In genomic region chr6:45504947-45505346, GRCh38 we compare ENCODE assay signal across 11 cellular contexts.
DNase-seq lines count a peak whose midpoint lies in the region; ATAC-seq, FAIRE-seq and TF ChIP-seq lines count a peak whose summit lies in the region.
"Had no signal": no experiment of that assay in that cellular context is flagged by ENCODE, and none has a peak within 500 bp of the region (broad histone marks: within the 10 kb centered on the region; RNA-seq: fewer than 3 reads in every experiment).

No MANE protein-coding gene starts in this region.

- H3K27ac ChIP-seq in brain microvascular endothelial cell, result no peak overlapping the region
- H3K27ac ChIP-seq in lower lobe of right lung, result no peak overlapping the region
- H3K27ac ChIP-seq in transverse colon, result peak overlapping the region in 2 of 4 donors; percentile 27 to 32
- H3K27ac ChIP-seq in testis, result no peak overlapping the region
- H3K27ac ChIP-seq: thoracic aorta had no signal

- TF ChIP-seq CTCF in AG09309 (IDR thresholded peaks at IDR 0.05; ENCODE audit: control insufficient read depth, insufficient read depth, low read depth, low read length, missing control alignments) (no peak), brain microvascular endothelial cell (IDR thresholded peaks at IDR 0.05; ENCODE audit: low read depth, low read length, missing control alignments) (no peak), lower lobe of right lung (IDR thresholded peaks at IDR 0.05) (no peak), transverse colon (IDR thresholded peaks at IDR 0.05) (no peak), testis (IDR thresholded peaks at IDR 0.05) (no peak)

- H3K36me3 ChIP-seq in brain microvascular endothelial cell (replicated peaks) (no peaks in the 10 kb centered on the region), lower lobe of right lung (no peaks in the 10 kb centered on the region), transverse colon (no peaks in the 10 kb centered on the region), testis (ENCODE audit: low read depth, missing control alignments) (no peaks in the 10 kb centered on the region)
- H3K36me3 ChIP-seq: thoracic aorta had no signal

- in situ Hi-C loops in brain microvascular endothelial cell (cut with HindIII; ENCODE audit: low pct_ligation_motif_present, low sequenced_read_pairs), result no loop called here
- in situ Hi-C loops in transverse colon (cut with MboI; ENCODE audit: low pct_ligation_motif_present in 1 of 4, low pct_unique_long_range_greater_than_20kb in 1 of 4, low sequenced_read_pairs in 3 of 4), result no loop called here

- H3K9me3 ChIP-seq in lower lobe of right lung, result no peaks in the 10 kb centered on the region
- H3K9me3 ChIP-seq in transverse colon, result no peaks in the 10 kb centered on the region
- H3K9me3 ChIP-seq in testis, result no peaks in the 10 kb centered on the region
- H3K9me3 ChIP-seq: thoracic aorta had no signal

- no peak for TF ChIP-seq EP300 in transverse colon (IDR thresholded peaks at IDR 0.05; ENCODE audit: low read depth)

- H3K27me3 ChIP-seq in brain microvascular endothelial cell (replicated peaks) (no peaks in the 10 kb centered on the region), lower lobe of right lung (ENCODE audit: low read depth) (no peaks in the 10 kb centered on the region), transverse colon (no peaks in the 10 kb centered on the region), testis (no peaks in the 10 kb centered on the region)

- H3K4me3 ChIP-seq in AG09309 (ENCODE audit: control insufficient read depth, low read depth, low read length), result no peak overlapping the region
- no peak overlapping the region for H3K4me3 ChIP-seq in brain microvascular endothelial cell (ENCODE audit: low read depth, low read length)
- H3K4me3 ChIP-seq in lower lobe of right lung, result no peak overlapping the region
- no peak overlapping the region for H3K4me3 ChIP-seq in transverse colon
- H3K4me3 ChIP-seq in testis, result no peak overlapping the region
- H3K4me3 ChIP-seq: PC-9, thoracic aorta had no signal

- DNase-seq in AG09309 (ENCODE audit: low read depth) (peak; percentile 38), HTR-8/SVneo (ENCODE audit: insufficient read length, low spot score) (peak; percentile 63), brain microvascular endothelial cell (peak; percentile 56), lower lobe of right lung (no peak), T1000 (lab: John Stamatoyannopoulos, UW) (no peak), transverse colon (no peak), testis (no peak)
- DNase-seq: activated naive CD8-positive, alpha-beta T cell treated with anti-CD3 and anti-CD28 coated beads, Interleukin-2, amount 10 ng/mL, durations not matched to agents 7 days and 5 days had no signal

- ATAC-seq in lower lobe of right lung (peak; percentile 34 to 65), GM21528 (IDR thresholded peaks at IDR 0.05; ENCODE audit: low FRiP score, unreplicated experiment) (no peak)

- no peaks in the 10 kb centered on the region for H3K4me1 ChIP-seq in lower lobe of right lung
- peaks cover 0 to 11% (median 0%) of the 10 kb centered on the region in 4 donors for H3K4me1 ChIP-seq in transverse colon
- no peaks in the 10 kb centered on the region for H3K4me1 ChIP-seq in testis

- FAIRE-seq in HTR-8/SVneo (lab: Jason Lieb, UNC), result peak; percentile 86

- intact Hi-C loops in lower lobe of right lung (cut with DNase I), result no loop called here
- intact Hi-C loops in transverse colon (cut with DNase I; ENCODE audit: low total_unique reads), result no loop called here
- intact Hi-C loops in testis (cut with DNase I; ENCODE audit: low total_unique reads), result no loop called here

- TF ChIP-seq POLR2A in transverse colon (IDR thresholded peaks at IDR 0.05), result no peak
- no peak for TF ChIP-seq POLR2A in testis (IDR thresholded peaks at IDR 0.05)

- 60 to 72% methylated on average over 2 to 5 of the region's 5 CpGs for WGBS in transverse colon (ENCODE audit: low coverage in 1 of 2), 2 donors
- 54 to 61% methylated on average over 5 of the region's 5 CpGs for WGBS in testis, 2 donors

Comparison
In these comparisons a context has a peak if more than half of its experiments do, and no peak if none do; other contexts are left out.
1. DNase-seq: peak in AG09309 (single experiment), HTR-8/SVneo (single experiment) and brain microvascular endothelial cell (single experiment); none in lower lobe of right lung (single experiment), T1000 (single experiment), transverse colon (single experiment) and testis (single experiment).